22 cellular contexts compared by ENCODE assay signal in genomic region chr1:25243907-25244306, GRCh38. TPM values are rescaled to one million over a fixed set of nuclear protein-coding genes. Genes with fewer than 3 reads are reported as not detected.
DNase-seq lines count a peak whose midpoint lies in the region; ATAC-seq lines count a peak whose summit lies in the region.
"Had no signal": no experiment of that assay in that cellular context is flagged by ENCODE, and none has a peak within 500 bp of the region (broad histone marks: within the 10 kb centered on the region; RNA-seq: fewer than 3 reads in every experiment).

No MANE protein-coding gene starts in this region.

- peak overlapping the region in 2 of 3 donors; percentile 11 to 42 for H3K27ac Mint-ChIP-seq in CD4-positive, CD25-positive, alpha-beta regulatory T cell
- H3K27ac Mint-ChIP-seq in activated naive CD8-positive, alpha-beta T cell treated with anti-CD3 and anti-CD28 coated beads for 36 hours: no peak overlapping the region
- peak overlapping the region in 6 of 9 donors; percentile 27 to 98 (median 58) for H3K27ac Mint-ChIP-seq in naive thymus-derived CD4-positive, alpha-beta T cell

- H3K27me3 ChIP-seq in CD4-positive, CD25-positive, alpha-beta regulatory T cell (ENCODE audit: control insufficient read depth, insufficient read depth, low read length): no peaks in the 10 kb centered on the region
- H3K27me3 ChIP-seq in GM23248 (replicated peaks; ENCODE audit: insufficient read depth): no peaks in the 10 kb centered on the region
- H3K27me3 ChIP-seq in naive thymus-derived CD4-positive, alpha-beta T cell (ENCODE audit: control insufficient read depth in 2 of 2, insufficient read depth in 2 of 2, low read length in 2 of 2): no peaks in the 10 kb centered on the region
- H3K27me3 ChIP-seq: spleen had no signal

- peak overlapping the region; percentile 67 to 98 (median 93) for H3K4me3 Mint-ChIP-seq in CD4-positive, CD25-positive, alpha-beta regulatory T cell
- H3K4me3 Mint-ChIP-seq in activated naive CD8-positive, alpha-beta T cell treated with anti-CD3 and anti-CD28 coated beads for 36 hours: peak overlapping the region; percentile 18
- H3K4me3 Mint-ChIP-seq in naive thymus-derived CD4-positive, alpha-beta T cell: peak overlapping the region in 8 of 10 donors; percentile 13 to 99 (median 75)

- no peaks in the 10 kb centered on the region for H3K9me3 Mint-ChIP-seq in CD4-positive, CD25-positive, alpha-beta regulatory T cell
- no peaks in the 10 kb centered on the region for H3K9me3 Mint-ChIP-seq in activated naive CD8-positive, alpha-beta T cell treated with anti-CD3 and anti-CD28 coated beads for 36 hours
- peaks cover 0 to 10% (median 0%) of the 10 kb centered on the region in 11 donors for H3K9me3 Mint-ChIP-seq in naive thymus-derived CD4-positive, alpha-beta T cell

- H3K4me3 ChIP-seq in CD4-positive, CD25-positive, alpha-beta regulatory T cell (ENCODE audit: low read depth, low read length): peak overlapping the region; percentile 94
- peak overlapping the region; percentile 85 for H3K4me3 ChIP-seq in GM23248
- no peak overlapping the region for H3K4me3 ChIP-seq in naive thymus-derived CD4-positive, alpha-beta T cell (ENCODE audit: low read length)
- H3K4me3 ChIP-seq: mucosa of descending colon had no signal

- peaks cover 10% of the 10 kb centered on the region for H3K27me3 Mint-ChIP-seq in CD4-positive, CD25-positive, alpha-beta regulatory T cell
- H3K27me3 Mint-ChIP-seq in activated naive CD8-positive, alpha-beta T cell treated with anti-CD3 and anti-CD28 coated beads for 36 hours: no peaks in the 10 kb centered on the region
- H3K27me3 Mint-ChIP-seq in naive thymus-derived CD4-positive, alpha-beta T cell: peaks cover 0 to 8% (median 0%) of the 10 kb centered on the region in 5 donors

- H3K79me2 ChIP-seq in GM23248 (ENCODE audit: insufficient read depth): peaks cover 57% of the 10 kb centered on the region

- H3K9ac ChIP-seq in GM23248: peak overlapping the region; percentile 96

- DNase-seq in CD4-positive, CD25-positive, alpha-beta regulatory T cell: no peak
- DNase-seq in GM23248 (peak; percentile 45), NCI-H187 treated with DMSO at 0.1 percent for 48 hours (lab: John Stamatoyannopoulos, UW) (no peak), dedifferentiated amniotic fluid mesenchymal stem cell (ENCODE audit: extremely low spot score) (no peak), GM03348 (ENCODE audit: low spot score) (no peak), cerebellar nuclear complex (lab: John Stamatoyannopoulos, UW) (no peak)
- DNase-seq in activated naive CD8-positive, alpha-beta T cell treated with anti-CD3 and anti-CD28 coated beads for 36 hours: no peak
- DNase-seq in naive thymus-derived CD4-positive, alpha-beta T cell: no peak
- DNase-seq: activated CD4-positive, alpha-beta T cell treated with anti-CD3 and anti-CD28 coated beads, Interleukin-2, amount 50 U/mL, for 4 hours; glutamatergic neuron; kidney; mucosa of descending colon; NCI-H2171; NCI-H82; spleen; T1000 had no signal

- H3K4me1 Mint-ChIP-seq in CD4-positive, CD25-positive, alpha-beta regulatory T cell: peaks cover 38 to 83% (median 68%) of the 10 kb centered on the region in 4 donors
- peaks cover 58% of the 10 kb centered on the region for H3K4me1 Mint-ChIP-seq in activated naive CD8-positive, alpha-beta T cell treated with anti-CD3 and anti-CD28 coated beads for 36 hours
- H3K4me1 Mint-ChIP-seq in naive thymus-derived CD4-positive, alpha-beta T cell: peaks cover 40 to 96% (median 74%) of the 10 kb centered on the region in 7 donors

- H3K4me1 ChIP-seq in CD4-positive, CD25-positive, alpha-beta regulatory T cell (ENCODE audit: control insufficient read depth, insufficient read depth, low read length, poor library complexity, severe bottlenecking): peaks cover 77% of the 10 kb centered on the region
- peaks cover 50% of the 10 kb centered on the region for H3K4me1 ChIP-seq in GM23248 (ENCODE audit: insufficient read depth)
- peaks cover 46 to 51% of the 10 kb centered on the region in 2 donors for H3K4me1 ChIP-seq in naive thymus-derived CD4-positive, alpha-beta T cell (ENCODE audit: control insufficient read depth in 2 of 2, insufficient read depth in 2 of 2, low read length in 2 of 2)

- H3K27ac ChIP-seq in CD4-positive, CD25-positive, alpha-beta regulatory T cell (ENCODE audit: insufficient read depth, low read length, poor library complexity, severe bottlenecking): peak overlapping the region; percentile 31
- H3K27ac ChIP-seq in GM23248: peak overlapping the region; percentile 32
- H3K27ac ChIP-seq in naive thymus-derived CD4-positive, alpha-beta T cell (ENCODE audit: low read depth, low read length): no peak overlapping the region
- H3K27ac ChIP-seq: C4-2B, epithelial cell of prostate had no signal

- H3K9me2 ChIP-seq in GM23248 (ENCODE audit: insufficient read depth): no peaks in the 10 kb centered on the region

- CTCF ChIA-PET in naive thymus-derived CD4-positive, alpha-beta T cell (lab: Charles Lee): no interaction called here

- POLR2A ChIA-PET in naive thymus-derived CD4-positive, alpha-beta T cell (lab: Charles Lee): interaction anchor here (2.0 to 10.7 kb wide), 2 partner anchors 12 to 95 kb away, joined by 6 to 182 read pairs; partner anchors contain the start of gene SYF2

- 20 to 21% methylated on average over 6 of the region's 6 CpGs for WGBS in GM23248 (ENCODE audit: low coverage in 1 of 2, low lambda C conversion rate in 2 of 2, missing lambda C conversion rate in 2 of 2), 2 experiments

- H3K36me3 ChIP-seq in CD4-positive, CD25-positive, alpha-beta regulatory T cell (ENCODE audit: control insufficient read depth, insufficient read depth, low read length): peaks cover 45% of the 10 kb centered on the region
- H3K36me3 ChIP-seq in GM23248 (ENCODE audit: low read depth): peaks cover 51% of the 10 kb centered on the region
- peaks cover 29 to 53% (median 35%) of the 10 kb centered on the region in 3 experiments for H3K36me3 ChIP-seq in naive thymus-derived CD4-positive, alpha-beta T cell (ENCODE audit: control insufficient read depth in 2 of 3, insufficient read depth in 3 of 3, low read length in 3 of 3)

- peaks cover 24% of the 10 kb centered on the region; the same call in 1 of the 2 replicates for H4K20me1 ChIP-seq in GM23248 (ENCODE audit: insufficient read depth)

- no peak for ATAC-seq in CD4-positive, CD25-positive, alpha-beta regulatory T cell (ENCODE audit: low read depth in 2 of 2)
- ATAC-seq in naive thymus-derived CD4-positive, alpha-beta T cell: no peak
- ATAC-seq: HepG2, mucosa of descending colon had no signal

- intact Hi-C loops in naive thymus-derived CD4-positive, alpha-beta T cell (cut with micrococcal nuclease): loop anchor here (2.0 to 10.0 kb wide), 5 partner anchors 25 to 881 kb away; partner anchors contain the start of genes CLIC4 (in 1 of the 2), MTFR1L (in 1 of the 2) and RCAN3 (in 1 of the 2)

- H3F3A ChIP-seq in GM23248 (ENCODE audit: insufficient read depth): peaks cover 79% of the 10 kb centered on the region

- in situ Hi-C loops in GM23248 (cut with MboI): loop anchor here (25.0 kb wide), 1 partner anchor 568 kb away; the partner anchor contains the start of genes MTFR1L and SELENON

- peak overlapping the region; percentile 95 for H3K4me2 ChIP-seq in GM23248 (ENCODE audit: unreplicated experiment)

- H3K9me3 ChIP-seq in CD4-positive, CD25-positive, alpha-beta regulatory T cell (ENCODE audit: control insufficient read depth in 2 of 2, low read length in 2 of 2): no peaks in the 10 kb centered on the region
- no peaks in the 10 kb centered on the region for H3K9me3 ChIP-seq in GM23248 (ENCODE audit: low read depth)
- no peaks in the 10 kb centered on the region for H3K9me3 ChIP-seq in naive thymus-derived CD4-positive, alpha-beta T cell (ENCODE audit: control insufficient read depth in 2 of 3, low read length in 3 of 3)
- H3K9me3 ChIP-seq: mucosa of descending colon, spleen had no signal

- peaks cover 40% of the 10 kb centered on the region for H3K36me3 Mint-ChIP-seq in CD4-positive, CD25-positive, alpha-beta regulatory T cell
- H3K36me3 Mint-ChIP-seq in activated naive CD8-positive, alpha-beta T cell treated with anti-CD3 and anti-CD28 coated beads for 36 hours: peaks cover 50% of the 10 kb centered on the region
- peaks cover 3 to 47% (median 41%) of the 10 kb centered on the region in 5 donors for H3K36me3 Mint-ChIP-seq in naive thymus-derived CD4-positive, alpha-beta T cell

- H2AFZ ChIP-seq in GM23248: no peak overlapping the region

RNA-seq across cellular contexts. Expression of gene RSRP1, which starts 3.3 kb away (rescaled TPM):
- 571 TPM for total RNA-seq in CD4-positive, CD25-positive, alpha-beta regulatory T cell
- 10 to 100 TPM; 50.9 to 72.3 (median 60.2) TPM for polyA plus RNA-seq in CD4-positive, CD25-positive, alpha-beta regulatory T cell
- 138 and 139 TPM in 2 replicates for total RNA-seq in GM23248 (2014; rRNA removed; shearing (Covaris generic))
- 86.8 and 113 TPM in 2 replicates for polyA plus RNA-seq in GM23248 (2016; fragmentation: Nextera tagmentation; extraction: Ambion mirVana)
- total RNA-seq in activated naive CD8-positive, alpha-beta T cell treated with anti-CD3 and anti-CD28 coated beads for 36 hours: 10 to 100 TPM; 63.1 to 67.6 TPM
- 100 to 1,000 TPM; 230 to 449 (median 425) TPM for total RNA-seq in naive thymus-derived CD4-positive, alpha-beta T cell
- 10 to 100 TPM; 52.9 to 63.6 TPM for polyA plus RNA-seq in naive thymus-derived CD4-positive, alpha-beta T cell

RNA-seq across cellular contexts. Expression of gene SYF2, which starts 11.6 kb away (rescaled TPM):
- total RNA-seq in CD4-positive, CD25-positive, alpha-beta regulatory T cell: 65.6 TPM
- 10 to 100 TPM; 76.3 to 97.1 (median 85.8) TPM for polyA plus RNA-seq in CD4-positive, CD25-positive, alpha-beta regulatory T cell
- 31.7 and 50.3 TPM in 2 replicates for total RNA-seq in GM23248 (2014; rRNA removed; shearing (Covaris generic))
- 39.9 and 40.5 TPM in 2 replicates for polyA plus RNA-seq in GM23248 (2016; fragmentation: Nextera tagmentation; extraction: Ambion mirVana)
- 10 to 100 TPM; 34.8 to 36.6 TPM for total RNA-seq in activated naive CD8-positive, alpha-beta T cell treated with anti-CD3 and anti-CD28 coated beads for 36 hours
- total RNA-seq in naive thymus-derived CD4-positive, alpha-beta T cell: 10 to 100 TPM; 44.4 to 83.3 (median 59.4) TPM
- polyA plus RNA-seq in naive thymus-derived CD4-positive, alpha-beta T cell: 10 to 100 TPM; 77.7 to 82.9 TPM

RNA-seq across cellular contexts. Expression of gene RHD, which starts 28.4 kb away (rescaled TPM):
- total RNA-seq in CD4-positive, CD25-positive, alpha-beta regulatory T cell: 0.20 TPM
- polyA plus RNA-seq in CD4-positive, CD25-positive, alpha-beta regulatory T cell: under 1 TPM; 0.10 to 0.48 (median 0.36) TPM
- total RNA-seq in GM23248 (2014; rRNA removed; shearing (Covaris generic)): 0.25 TPM in 1 of 2 replicates, not detected in the other
- 0.32 and 0.33 TPM in 2 replicates for polyA plus RNA-seq in GM23248 (2016; fragmentation: Nextera tagmentation; extraction: Ambion mirVana)
- total RNA-seq in activated naive CD8-positive, alpha-beta T cell treated with anti-CD3 and anti-CD28 coated beads for 36 hours: not detected
- total RNA-seq in naive thymus-derived CD4-positive, alpha-beta T cell: under 1 TPM in 2 of 5 experiments, not detected in 3; 0.27 TPM
- polyA plus RNA-seq in naive thymus-derived CD4-positive, alpha-beta T cell: under 1 TPM; 0.15 to 0.28 TPM
- total RNA-seq: H4, HepG2, kidney, mucosa of descending colon, posterior vena cava had no signal
- polyA plus RNA-seq: adipose tissue, HepG2 had no signal

Comparison
In these comparisons a context has a peak if more than half of its experiments do, and no peak if none do; other contexts are left out.
1. H3K4me3 Mint-ChIP-seq: peak in every context shown above with its lines; median percentile 93 in CD4-positive, CD25-positive, alpha-beta regulatory T cell; 75 in naive thymus-derived CD4-positive, alpha-beta T cell; 18 in activated naive CD8-positive, alpha-beta T cell treated with anti-CD3 and anti-CD28 coated beads for 36 hours.